ENCODE assay signal across 8 cellular contexts in the genomic region with DNA sequence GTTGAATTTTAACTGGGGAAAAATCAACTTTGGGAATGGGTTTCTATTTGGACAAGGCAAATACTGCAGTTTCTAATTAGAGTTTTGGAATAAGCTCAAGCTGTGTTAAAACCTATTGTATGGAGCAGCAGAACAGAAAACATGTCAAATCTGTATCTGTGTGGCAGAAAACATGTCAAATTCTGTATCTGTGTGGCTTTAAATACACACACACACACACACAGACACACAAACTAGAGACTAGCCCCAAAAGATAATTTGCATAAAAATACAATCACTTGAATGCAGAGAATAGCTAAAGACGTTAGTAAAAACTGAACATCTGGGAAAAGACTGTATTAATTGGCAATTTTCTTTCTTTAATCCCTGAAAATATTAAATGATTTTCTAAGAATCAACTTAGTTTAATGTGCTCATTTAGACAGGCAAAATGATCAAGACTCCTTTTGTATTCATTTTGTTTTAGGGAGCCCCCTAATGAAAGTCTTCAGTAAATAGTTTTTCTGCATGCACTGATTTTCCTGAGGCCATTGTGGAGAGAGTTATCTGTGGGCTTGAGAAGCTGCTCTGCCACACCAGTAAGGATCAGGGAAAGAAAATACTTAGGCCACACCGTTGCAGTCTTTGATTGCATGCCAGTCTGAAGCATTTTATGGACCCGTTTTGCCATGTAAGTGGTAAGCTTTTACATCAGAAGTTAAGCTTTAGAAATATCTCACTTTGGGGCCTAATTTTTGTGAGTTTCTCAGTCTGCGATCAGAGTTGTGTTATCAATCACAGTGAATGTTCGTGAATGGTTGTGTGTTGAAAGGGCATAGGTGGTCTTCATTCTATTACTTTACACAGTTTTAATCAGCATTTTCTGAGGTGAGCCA. TPM values are rescaled to one million over a fixed set of nuclear protein-coding genes. Genes with fewer than 3 reads are reported as not detected.
DNase-seq lines count a peak whose midpoint lies in the region; ATAC-seq and TF ChIP-seq lines count a peak whose summit lies in the region.

No MANE protein-coding gene starts in this region.

- H4K20me1 ChIP-seq in BLaER1 (no peaks in the 10 kb centered on the region), KMS-11 (ENCODE audit: insufficient read depth) (no peaks in the 10 kb centered on the region)

- H3K9me3 ChIP-seq in BLaER1 = no peaks in the 10 kb centered on the region

- no peak overlapping the region for H3K4me3 ChIP-seq in BLaER1
- no peak overlapping the region for H3K4me3 ChIP-seq in KMS-11 (IDR thresholded peaks at IDR 0.05; ENCODE audit: insufficient read depth, low read depth, low read length)

- H3K36me3 ChIP-seq in BLaER1 (no peaks in the 10 kb centered on the region), KMS-11 (ENCODE audit: insufficient read depth) (no peaks in the 10 kb centered on the region)

- H3K36me3 Mint-ChIP-seq in naive thymus-derived CD8-positive, alpha-beta T cell = peaks cover 0 to 13% (median 0%) of the 10 kb centered on the region in 3 donors

- DNase-seq in cerebellar cortex (ENCODE audit: low spot score) (peak; percentile 70), ureter (ENCODE audit: low spot score) (no peak), NCI-H1930 (lab: John Stamatoyannopoulos, UW) (no peak), occipital lobe (lab: John Stamatoyannopoulos, UW) (no peak)
- DNase-seq in naive thymus-derived CD8-positive, alpha-beta T cell = no peak
- DNase-seq in NK-92 treated with Interleukin-12 subunit alpha and Interleukin-12 subunit beta, amount 100 ng/mL, for 24 hours (lab: John Stamatoyannopoulos, UW) = no peak

- no peak for TF ChIP-seq CTCF in KMS-11 (conservative IDR thresholded peaks at IDR 0.05; ENCODE audit: low read depth, low read length)

- no peak overlapping the region for H3K27ac Mint-ChIP-seq in naive thymus-derived CD8-positive, alpha-beta T cell

- H3K9me3 Mint-ChIP-seq in naive thymus-derived CD8-positive, alpha-beta T cell = no peaks in the 10 kb centered on the region

- peaks cover 3 to 13% (median 9%) of the 10 kb centered on the region in 4 donors for H3K4me1 Mint-ChIP-seq in naive thymus-derived CD8-positive, alpha-beta T cell

- H3K27ac ChIP-seq in BLaER1 (no peak overlapping the region), KMS-11 (no peak overlapping the region)

- H3K27me3 ChIP-seq in BLaER1 (no peaks in the 10 kb centered on the region), KMS-11 (ENCODE audit: insufficient read depth, low read depth) (no peaks in the 10 kb centered on the region)

- ATAC-seq in naive thymus-derived CD8-positive, alpha-beta T cell = no peak

- H3K79me2 ChIP-seq in KMS-11 (ENCODE audit: insufficient read depth, low read depth) = peaks cover 33% of the 10 kb centered on the region; the same call in 1 of the 2 replicates

- peaks cover 33% of the 10 kb centered on the region for H3K4me1 ChIP-seq in BLaER1
- H3K4me1 ChIP-seq in KMS-11 (ENCODE audit: low read depth, poor library complexity, severe bottlenecking) = peaks cover 27% of the 10 kb centered on the region

- POLR2A ChIA-PET in naive thymus-derived CD8-positive, alpha-beta T cell (lab: Charles Lee) = no interaction called here

- H3K4me2 ChIP-seq in BLaER1 = peak overlapping the region; percentile 90
- peak overlapping the region; percentile 61 for H3K4me2 ChIP-seq in KMS-11

- H3K9ac ChIP-seq in BLaER1 (no peak overlapping the region), KMS-11 (no peak overlapping the region)

- no peak overlapping the region for H2AFZ ChIP-seq in KMS-11 (ENCODE audit: low read depth)

- peak overlapping the region in 9 of 10 donors; percentile 30 to 90 (median 83) for H3K4me3 Mint-ChIP-seq in naive thymus-derived CD8-positive, alpha-beta T cell

- peaks cover 6 to 48% (median 46%) of the 10 kb centered on the region in 5 donors for H3K27me3 Mint-ChIP-seq in naive thymus-derived CD8-positive, alpha-beta T cell

RNA-seq across cellular contexts. Expression of gene SPATS2L, which starts 2.2 kb away (rescaled TPM):
- 1 to 10 TPM; 1.7 to 2.6 TPM for total RNA-seq in naive thymus-derived CD8-positive, alpha-beta T cell
- polyA plus RNA-seq in naive thymus-derived CD8-positive, alpha-beta T cell = 1 to 10 TPM in 2 of 3 donors, under 1 TPM in 1; 0.97 to 1.4 (median 1.3) TPM
- total RNA-seq in ureter = 114 TPM
- 43.8 TPM for total RNA-seq in occipital lobe

Comparison
In these comparisons a context has a peak if more than half of its experiments do, and no peak if none do; other contexts are left out.
1. RNA of gene SPATS2L, which starts 2.2 kb away (total RNA-seq): 114 TPM in ureter (single experiment) and 43.8 TPM in occipital lobe (single experiment); 1.7 to 2.6 TPM in naive thymus-derived CD8-positive, alpha-beta T cell; every median in the first group is over 10 times any median in the second.